2 cellular contexts compared by ENCODE assay signal in genomic region chr5:153672347-153673090, GRCh38.
A peak's percentile ranks its signal among the peaks of the same experiment; 100 is the strongest.
TF ChIP-seq lines count a peak whose summit lies in the region.

No MANE protein-coding gene starts in this region.

TF ChIP-seq in SK-N-SH, 30 proteins besides CTCF, POLR2A, EP300 and RAD21:
- no peak for TF ChIP-seq YY1 (IDR thresholded peaks at IDR 0.05; ENCODE audit: low read depth)
- 0 out of 2 replicates have a peak, but pooled peaks have one; percentile 37 for TF ChIP-seq MEF2A (IDR thresholded peaks at IDR 0.05; ENCODE audit: borderline replicate concordance, low read depth)
- no peak for TF ChIP-seq RXRA (IDR thresholded peaks at IDR 0.05; ENCODE audit: borderline replicate concordance, low read depth)
- no peak for TF ChIP-seq FOXM1 (IDR thresholded peaks at IDR 0.05; ENCODE audit: low read depth)
- no peak for TF ChIP-seq IRF3 (IDR thresholded peaks at IDR 0.05; ENCODE audit: low read depth, low read length)
- TF ChIP-seq TCF12 (IDR thresholded peaks at IDR 0.05): 0 out of 2 replicates have a peak, but pooled peaks have one; percentile 11
- TF ChIP-seq NRF1 (IDR thresholded peaks at IDR 0.05; ENCODE audit: low read depth, low read length): no peak
- no peak for TF ChIP-seq TEAD4 (IDR thresholded peaks at IDR 0.05; ENCODE audit: borderline replicate concordance, insufficient read depth)
- no peak for TF ChIP-seq SIN3A (IDR thresholded peaks at IDR 0.05; ENCODE audit: borderline replicate concordance, low read depth, low read length)

TF ChIP-seq in SK-N-SH treated with all-trans-retinoic acid at 6 μM for 48 hours, 23 proteins besides CTCF, POLR2A, EP300 and RAD21:
- TF ChIP-seq SNAI2 (CRISPR knock-in tag; IDR thresholded peaks at IDR 0.05) (no peak), ZNF565 (CRISPR knock-in tag; conservative IDR thresholded peaks at IDR 0.05; ENCODE audit: low read depth) (no peak), ARNTL (CRISPR knock-in tag; IDR thresholded peaks at IDR 0.05; ENCODE audit: borderline replicate concordance, low read depth) (no peak), RARB (CRISPR knock-in tag; IDR thresholded peaks at IDR 0.05) (no peak), ISL1 (CRISPR knock-in tag; IDR thresholded peaks at IDR 0.05) (no peak), PPARA (CRISPR knock-in tag; IDR thresholded peaks at IDR 0.05; ENCODE audit: borderline replicate concordance) (no peak), BACH2 (CRISPR knock-in tag; IDR thresholded peaks at IDR 0.05; ENCODE audit: borderline replicate concordance) (no peak), TOX (CRISPR knock-in tag; IDR thresholded peaks at IDR 0.05; ENCODE audit: borderline replicate concordance) (no peak), CSRNP3 (CRISPR knock-in tag; IDR thresholded peaks at IDR 0.05) (no peak), POU6F1 (CRISPR knock-in tag; IDR thresholded peaks at IDR 0.05; ENCODE audit: borderline replicate concordance, low read depth) (no peak), ZC3H10 (CRISPR knock-in tag; IDR thresholded peaks at IDR 0.05) (no peak), PATZ1 (CRISPR knock-in tag; IDR thresholded peaks at IDR 0.05; ENCODE audit: borderline replicate concordance) (no peak), TCF4 (CRISPR knock-in tag; IDR thresholded peaks at IDR 0.05; ENCODE audit: borderline replicate concordance) (no peak), ZNF8 (CRISPR knock-in tag; IDR thresholded peaks at IDR 0.05) (no peak), ESRRG (CRISPR knock-in tag; IDR thresholded peaks at IDR 0.05) (no peak), GLIS3 (CRISPR knock-in tag; IDR thresholded peaks at IDR 0.05) (no peak), CREB5 (CRISPR knock-in tag; IDR thresholded peaks at IDR 0.05; ENCODE audit: low read depth) (no peak)
